Comparison of ENCODE assay signal across 22 cellular contexts in the genomic region with DNA sequence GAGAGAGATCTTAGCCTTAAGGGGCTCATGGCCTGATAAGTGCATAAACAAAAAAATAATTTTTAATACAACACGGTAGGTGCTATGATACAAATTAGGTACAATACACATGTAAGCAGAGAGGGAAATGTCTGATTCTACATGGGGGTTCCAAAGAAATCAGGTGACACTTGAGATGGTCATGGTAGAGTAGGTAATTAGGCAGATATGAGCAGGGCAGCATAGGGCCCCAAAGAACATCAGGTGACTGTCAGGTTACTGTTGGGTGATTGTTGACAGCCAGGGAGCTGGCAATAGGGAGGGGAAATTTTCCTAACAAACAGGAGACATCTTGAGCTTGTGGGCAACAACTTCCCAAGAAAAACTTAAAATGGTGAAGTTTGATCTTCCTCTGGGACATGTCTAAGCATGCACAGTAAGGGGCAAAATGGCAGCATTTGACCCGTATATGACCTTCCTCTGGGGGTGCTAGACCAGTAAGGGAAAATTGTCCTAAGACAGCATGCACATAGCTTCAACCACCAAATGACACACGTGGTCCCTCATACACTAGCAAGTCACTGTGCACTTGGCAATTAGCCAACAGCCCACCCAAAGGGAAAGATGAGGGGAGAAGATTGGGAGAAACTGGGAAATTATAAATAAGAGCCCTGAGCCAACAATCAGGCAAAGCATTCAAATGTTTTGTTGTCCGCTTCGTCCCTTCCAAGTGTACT. TPM values are rescaled to one million over a fixed set of nuclear protein-coding genes. Genes with fewer than 3 reads are reported as not detected.
DNase-seq lines count a peak whose midpoint lies in the region; ATAC-seq and TF ChIP-seq lines count a peak whose summit lies in the region.
"Had no signal": no experiment of that assay in that cellular context is flagged by ENCODE, and none has a peak within 500 bp of the region (broad histone marks: within the 10 kb centered on the region; RNA-seq: fewer than 3 reads in every experiment).

No MANE protein-coding gene starts in this region.

- POLR2A ChIA-PET in HEK293 (lab: Yijun Ruan, JAX) = no interaction called here

- no peak overlapping the region for H3K27ac ChIP-seq in HEK293 (ENCODE audit: extremely low read depth, low read depth, low read length)
- no peak overlapping the region for H3K27ac ChIP-seq in foreskin keratinocyte
- H3K27ac ChIP-seq: GM23248, prostate gland, suprapubic skin had no signal

- CTCF ChIA-PET in HEK293 (lab: Yijun Ruan, JAX) = no interaction called here

- no peaks in the 10 kb centered on the region for H3K9me3 ChIP-seq in HEK293 (ENCODE audit: control insufficient read depth, insufficient read depth, low read depth, low read length)
- H3K9me3 ChIP-seq: prostate gland, suprapubic skin had no signal

- peak; percentile 5 for DNase-seq in ELR (ENCODE audit: low read depth)
- peak; percentile 4 for DNase-seq in OCI-M1 (lab: John Stamatoyannopoulos, UW)
- no peak for DNase-seq in foreskin keratinocyte
- DNase-seq in DMS53 (lab: John Stamatoyannopoulos, UW) = no peak
- no peak for DNase-seq in NCI-H524 treated with DMSO at 0.1 percent for 48 hours (lab: John Stamatoyannopoulos, UW)
- DNase-seq: activated CD4-positive, alpha-beta T cell treated with anti-CD3 and anti-CD28 coated beads, Interleukin-2, amount 50 U/mL, for 1 hour; activated CD8-positive, alpha-beta memory T cell treated with anti-CD3 and anti-CD28 coated beads, Interleukin-2, amount 50 U/mL, for 48 hours; activated gamma-delta T cell treated with Interleukin-2 at 50 U/mL for 16 hours; anterior cingulate cortex; cerebellar nuclear complex; effector memory CD8-positive, alpha-beta T cell; hippocampal formation; mesendoderm; NCI-H748 treated with DMSO at 0.1 percent for 48 hours; RPMI8226; stimulated activated CD4-positive, alpha-beta T cell treated with anti-CD3 and anti-CD28 coated beads, Interleukin-4, amount 100 ng/mL, for 4 hours had no signal

- H3K36me3 ChIP-seq in HEK293 (ENCODE audit: control insufficient read depth in 2 of 2, insufficient read depth in 1 of 2, low read length in 2 of 2) = no peaks in the 10 kb centered on the region
- H3K36me3 ChIP-seq: prostate gland had no signal

- no peak for ATAC-seq in foreskin keratinocyte
- ATAC-seq in GM18517 (IDR thresholded peaks at IDR 0.05; ENCODE audit: unreplicated experiment) = no peak
- ATAC-seq: effector memory CD8-positive, alpha-beta T cell had no signal

- H3K4me1 ChIP-seq in HEK293 (ENCODE audit: control insufficient read depth, insufficient read depth, low read length) = no peaks in the 10 kb centered on the region
- H3K4me1 ChIP-seq in foreskin keratinocyte = peaks cover 7% of the 10 kb centered on the region
- H3K4me1 ChIP-seq: prostate gland, suprapubic skin had no signal

- no peak for TF ChIP-seq CTCF in HEK293 (tag by site-specific recombination; IDR thresholded peaks at IDR 0.05)
- TF ChIP-seq CTCF in foreskin keratinocyte (conservative IDR thresholded peaks at IDR 0.05) = peak; percentile 26

- no peaks in the 10 kb centered on the region for H3K27me3 ChIP-seq in foreskin keratinocyte
- H3K27me3 ChIP-seq: suprapubic skin had no signal

- no peak overlapping the region for H3K4me3 ChIP-seq in HEK293 (ENCODE audit: low read depth, low read length)
- H3K4me3 ChIP-seq: GM23248, prostate gland, smooth muscle cell, suprapubic skin had no signal

TF ChIP-seq in HEK293, 187 proteins besides CTCF, POLR2A, EP300 and RAD21:
- TF ChIP-seq GLI2 (tag by site-specific recombination; IDR thresholded peaks at IDR 0.05; ENCODE audit: borderline replicate concordance, low read depth) (no peak), PRDM1 (tag by site-specific recombination; IDR thresholded peaks at IDR 0.05) (no peak)
- TF ChIP-seq, protein P1, sequence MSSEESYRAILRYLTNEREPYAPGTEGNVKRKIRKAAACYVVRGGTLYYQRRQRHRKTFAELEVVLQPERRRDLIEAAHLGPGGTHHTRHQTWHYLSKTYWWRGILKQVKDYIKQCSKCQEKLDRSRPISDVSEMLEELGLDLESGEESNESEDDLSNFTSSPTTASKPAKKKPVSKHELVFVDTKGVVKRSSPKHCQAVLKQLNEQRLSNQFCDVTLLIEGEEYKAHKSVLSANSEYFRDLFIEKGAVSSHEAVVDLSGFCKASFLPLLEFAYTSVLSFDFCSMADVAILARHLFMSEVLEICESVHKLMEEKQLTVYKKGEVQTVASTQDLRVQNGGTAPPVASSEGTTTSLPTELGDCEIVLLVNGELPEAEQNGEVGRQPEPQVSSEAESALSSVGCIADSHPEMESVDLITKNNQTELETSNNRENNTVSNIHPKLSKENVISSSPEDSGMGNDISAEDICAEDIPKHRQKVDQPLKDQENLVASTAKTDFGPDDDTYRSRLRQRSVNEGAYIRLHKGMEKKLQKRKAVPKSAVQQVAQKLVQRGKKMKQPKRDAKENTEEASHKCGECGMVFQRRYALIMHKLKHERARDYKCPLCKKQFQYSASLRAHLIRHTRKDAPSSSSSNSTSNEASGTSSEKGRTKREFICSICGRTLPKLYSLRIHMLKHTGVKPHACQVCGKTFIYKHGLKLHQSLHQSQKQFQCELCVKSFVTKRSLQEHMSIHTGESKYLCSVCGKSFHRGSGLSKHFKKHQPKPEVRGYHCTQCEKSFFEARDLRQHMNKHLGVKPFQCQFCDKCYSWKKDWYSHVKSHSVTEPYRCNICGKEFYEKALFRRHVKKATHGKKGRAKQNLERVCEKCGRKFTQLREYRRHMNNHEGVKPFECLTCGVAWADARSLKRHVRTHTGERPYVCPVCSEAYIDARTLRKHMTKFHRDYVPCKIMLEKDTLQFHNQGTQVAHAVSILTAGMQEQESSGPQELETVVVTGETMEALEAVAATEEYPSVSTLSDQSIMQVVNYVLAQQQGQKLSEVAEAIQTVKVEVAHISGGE (tag by site-specific recombination; conservative IDR thresholded peaks at IDR 0.05; ENCODE audit: low read depth) = 0 out of 2 replicates have a peak, but pooled peaks have one; percentile 2

RNA-seq across cellular contexts. Expression of a gene that starts 37.3 kb away (rescaled TPM):
- total RNA-seq in foreskin keratinocyte = 14.9 and 20.9 TPM in 2 replicates
- 5.3 and 6.8 TPM in 2 replicates for polyA plus RNA-seq in foreskin keratinocyte

RNA-seq across cellular contexts. Expression of a gene that starts 42.7 kb away (rescaled TPM):
- total RNA-seq in foreskin keratinocyte = 13.5 and 14.2 TPM in 2 replicates
- 10.8 and 11.4 TPM in 2 replicates for polyA plus RNA-seq in foreskin keratinocyte

RNA-seq across cellular contexts. Expression of a gene that starts 43.1 kb away (rescaled TPM):
- total RNA-seq in foreskin keratinocyte = 88.1 and 102 TPM in 2 replicates
- 56.3 and 65.7 TPM in 2 replicates for polyA plus RNA-seq in foreskin keratinocyte

Comparison
In these comparisons a context has a peak if more than half of its experiments do, and no peak if none do; other contexts are left out.
1. DNase-seq: peak in ELR (single experiment) and OCI-M1 (single experiment); none in foreskin keratinocyte (0 of 2), DMS53 (single experiment) and NCI-H524 treated with DMSO at 0.1 percent for 48 hours (single experiment).